Comparison of ENCODE assay signal across 8 cellular contexts in the genomic region with DNA sequence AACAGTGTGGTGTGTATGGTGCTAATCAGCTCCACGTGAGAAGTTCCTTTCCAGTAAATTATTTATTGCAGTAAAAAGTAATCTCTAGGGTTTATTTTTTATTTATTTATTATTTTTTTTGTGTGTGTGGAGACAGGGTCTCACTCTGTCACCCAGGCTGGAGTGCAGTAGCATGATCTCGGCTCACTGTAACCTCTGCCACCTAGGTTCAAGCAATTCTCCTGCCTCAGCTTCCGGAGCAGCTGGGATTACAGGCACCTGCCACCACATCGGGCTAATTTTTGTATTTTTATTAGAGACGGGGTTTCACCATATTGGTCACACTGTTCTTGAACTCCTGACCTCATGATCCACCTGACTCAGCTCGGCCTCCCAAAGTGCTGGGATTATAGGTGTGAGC.
"Had no signal": no experiment of that assay in that cellular context is flagged by ENCODE, and none has a peak within 500 bp of the region (broad histone marks: within the 10 kb centered on the region; RNA-seq: fewer than 3 reads in every experiment).

No MANE protein-coding gene starts in this region.

- ATAC-seq: GM12878 had no signal

- H3K4me3 ChIP-seq: GM12878 had no signal

- FAIRE-seq: G401.6, GM12878, GM12891, GM12892, GM18507, GM19239 had no signal

- DNase-seq: GDM1, GF-D8 had no signal
